In genomic region chr13:49388256-49388655, GRCh38 we compare ENCODE assay signal across 16 cellular contexts. TPM values are rescaled to one million over a fixed set of nuclear protein-coding genes. Genes with fewer than 3 reads are reported as not detected.
A peak's percentile ranks its signal among the peaks of the same experiment; 100 is the strongest.
DNase-seq lines count a peak whose midpoint lies in the region; ATAC-seq and TF ChIP-seq lines count a peak whose summit lies in the region.
"Had no signal": no experiment of that assay in that cellular context is flagged by ENCODE, and none has a peak within 500 bp of the region (broad histone marks: within the 10 kb centered on the region; RNA-seq: fewer than 3 reads in every experiment).

No MANE protein-coding gene starts in this region.

- no peak overlapping the region for H3K27ac Mint-ChIP-seq in naive thymus-derived CD8-positive, alpha-beta T cell
- H3K27ac Mint-ChIP-seq: CD4-positive, alpha-beta memory T cell; H9; HFFc6 had no signal

- TF ChIP-seq CTCF in choroid plexus epithelial cell (conservative IDR thresholded peaks at IDR 0.05; ENCODE audit: low read depth, low read length) = no peak

- H3K4me1 Mint-ChIP-seq in naive thymus-derived CD8-positive, alpha-beta T cell = no peaks in the 10 kb centered on the region
- H3K4me1 Mint-ChIP-seq: CD4-positive, alpha-beta memory T cell had no signal

- H3K27ac ChIP-seq in substantia nigra (ENCODE audit: low read depth, low read length, poor library complexity, severe bottlenecking) = no peak overlapping the region

- peaks cover 2 to 10% (median 4%) of the 10 kb centered on the region in 5 donors for H3K27me3 Mint-ChIP-seq in naive thymus-derived CD8-positive, alpha-beta T cell

- H3K4me3 ChIP-seq in choroid plexus epithelial cell (ENCODE audit: low read depth, low read length) = no peak overlapping the region

- intact Hi-C loops in left colon (cut with DNase I, micrococcal nuclease) = no loop called here

- DNase-seq in ELR (ENCODE audit: low read depth) = peak; percentile 23
- peak; percentile 64 for DNase-seq in M059J (ENCODE audit: low read depth)
- peak; percentile 26 for DNase-seq in choroid plexus epithelial cell (ENCODE audit: low read depth)
- peak; percentile 9 for DNase-seq in renal cortical epithelial cell (ENCODE audit: low read depth)
- no peak for DNase-seq in DMS153 treated with DMSO at 0.1 percent for 48 hours (lab: John Stamatoyannopoulos, UW; ENCODE audit: unreplicated experiment)
- no peak for DNase-seq in left colon
- no peak for DNase-seq in substantia nigra (lab: John Stamatoyannopoulos, UW)
- no peak for DNase-seq in naive thymus-derived CD8-positive, alpha-beta T cell
- DNase-seq: C1 segment of cervical spinal cord; Calu3; CD4-positive, alpha-beta memory T cell; COR-L47; DND-41; H9; HFFc6 had no signal

- ATAC-seq in left colon = no peak
- no peak for ATAC-seq in naive thymus-derived CD8-positive, alpha-beta T cell
- ATAC-seq: HCT116 had no signal

- POLR2A ChIA-PET in naive thymus-derived CD8-positive, alpha-beta T cell (lab: Charles Lee) = no interaction called here

- H3K4me3 Mint-ChIP-seq in naive thymus-derived CD8-positive, alpha-beta T cell = no peak overlapping the region
- H3K4me3 Mint-ChIP-seq: CD4-positive, alpha-beta memory T cell; H9; HFFc6 had no signal

- H3K36me3 Mint-ChIP-seq in naive thymus-derived CD8-positive, alpha-beta T cell = peaks cover 2 to 17% (median 10%) of the 10 kb centered on the region in 3 donors

- H3K9me3 Mint-ChIP-seq in naive thymus-derived CD8-positive, alpha-beta T cell = peaks cover 2 to 19% (median 4%) of the 10 kb centered on the region in 9 donors
- H3K9me3 Mint-ChIP-seq: HFFc6 had no signal

RNA-seq across cellular contexts. Expression of gene CAB39L, which starts 55.6 kb away (rescaled TPM):
- 0.94 and 3.1 TPM in 2 replicates for total RNA-seq in M059J (2014; rRNA removed; shearing (Covaris generic))
- total RNA-seq in renal cortical epithelial cell = 10.2 and 12.2 TPM in 2 replicates
- total RNA-seq in left colon = 10 to 100 TPM in 1 of 2 donors, 1 to 10 TPM in 1; 6.8 to 13.5 TPM
- total RNA-seq in naive thymus-derived CD8-positive, alpha-beta T cell = 1 to 10 TPM; 5.3 to 9.2 TPM
- polyA plus RNA-seq in naive thymus-derived CD8-positive, alpha-beta T cell = 1 to 10 TPM; 4.3 to 5.2 (median 4.3) TPM

RNA-seq across cellular contexts. Expression of gene SETDB2, which starts 55.8 kb away (rescaled TPM):
- 4.9 and 8.0 TPM in 2 replicates for total RNA-seq in M059J (2014; rRNA removed; shearing (Covaris generic))
- total RNA-seq in renal cortical epithelial cell (5.7 and 12.0 TPM in 2 replicates), left colon (10 to 100 TPM in 1 of 2 donors, 1 to 10 TPM in 1; 9.3 to 10.6 TPM)
- total RNA-seq in naive thymus-derived CD8-positive, alpha-beta T cell = 10 to 100 TPM; 30.5 to 31.6 TPM
- polyA plus RNA-seq in naive thymus-derived CD8-positive, alpha-beta T cell = 10 to 100 TPM; 13.3 to 14.7 (median 13.7) TPM

Comparison
In these comparisons a context has a peak if more than half of its experiments do, and no peak if none do; other contexts are left out.
1. DNase-seq: peak in ELR (single experiment), M059J (single experiment), choroid plexus epithelial cell (single experiment) and renal cortical epithelial cell (single experiment); none in DMS153 treated with DMSO at 0.1 percent for 48 hours (single experiment), left colon (0 of 2), substantia nigra (0 of 49) and naive thymus-derived CD8-positive, alpha-beta T cell (0 of 10).